Comparison of ENCODE assay signal across 15 cellular contexts in genomic region chr16:2841606-2842339, GRCh38. TPM values are rescaled to one million over a fixed set of nuclear protein-coding genes. Genes with fewer than 3 reads are reported as not detected.
DNase-seq lines count a peak whose midpoint lies in the region; ATAC-seq and TF ChIP-seq lines count a peak whose summit lies in the region.
"Had no signal": no experiment of that assay in that cellular context is flagged by ENCODE, and none has a peak within 500 bp of the region (broad histone marks: within the 10 kb centered on the region; RNA-seq: fewer than 3 reads in every experiment).

No MANE protein-coding gene starts in this region.

- no peaks in the 10 kb centered on the region for H3K9me3 Mint-ChIP-seq in T-helper 1 cell treated with Interleukin-12 subunit alpha and Interleukin-12 subunit beta and Interleukin-4 antibody, amounts not matched to agents 30 μg/mL and 1 μg/mL, for 36 hours
- no peaks in the 10 kb centered on the region for H3K9me3 Mint-ChIP-seq in T-cell
- no peaks in the 10 kb centered on the region for H3K9me3 Mint-ChIP-seq in stimulated activated effector memory CD8-positive, alpha-beta T cell treated with anti-CD3 and anti-CD28 coated beads, Interleukin-12 subunit alpha, Interleukin-12 subunit beta, amount 100 ng/mL, for 72 hours

- peaks cover 13% of the 10 kb centered on the region for H3K4me1 Mint-ChIP-seq in T-helper 1 cell treated with Interleukin-12 subunit alpha and Interleukin-12 subunit beta and Interleukin-4 antibody, amounts not matched to agents 30 μg/mL and 1 μg/mL, for 36 hours (ENCODE audit: low read depth)
- peaks cover 16 to 58% (median 49%) of the 10 kb centered on the region in 3 donors for H3K4me1 Mint-ChIP-seq in T-cell
- peaks cover 83% of the 10 kb centered on the region for H3K4me1 Mint-ChIP-seq in stimulated activated effector memory CD8-positive, alpha-beta T cell treated with anti-CD3 and anti-CD28 coated beads, Interleukin-12 subunit alpha, Interleukin-12 subunit beta, amount 100 ng/mL, for 72 hours

- no peak overlapping the region for H3K27ac ChIP-seq in esophagus muscularis mucosa (replicated peaks in 1 of 4)
- no peak overlapping the region for H3K27ac ChIP-seq in A673 (ENCODE audit: low read depth, low read length, poor library complexity, severe bottlenecking)
- H3K27ac ChIP-seq: 22Rv1 had no signal

- 92% methylated on average over 8 of the region's 18 CpGs for WGBS in esophagus muscularis mucosa

- TF ChIP-seq POLR2A in esophagus muscularis mucosa (IDR thresholded peaks at IDR 0.05; ENCODE audit: low read depth): no peak

- H3K36me3 ChIP-seq in esophagus muscularis mucosa: no peaks in the 10 kb centered on the region
- no peaks in the 10 kb centered on the region for H3K36me3 ChIP-seq in A673 (ENCODE audit: insufficient read depth, low read length, poor library complexity, severe bottlenecking)
- H3K36me3 ChIP-seq: adrenal gland had no signal

- no peak overlapping the region for H3K27ac Mint-ChIP-seq in T-helper 1 cell treated with Interleukin-12 subunit alpha and Interleukin-12 subunit beta and Interleukin-4 antibody, amounts not matched to agents 30 μg/mL and 1 μg/mL, for 36 hours
- H3K27ac Mint-ChIP-seq in T-cell: peak overlapping the region; percentile 92 to 95
- H3K27ac Mint-ChIP-seq in stimulated activated effector memory CD8-positive, alpha-beta T cell treated with anti-CD3 and anti-CD28 coated beads, Interleukin-12 subunit alpha, Interleukin-12 subunit beta, amount 100 ng/mL, for 72 hours: peak overlapping the region; percentile 93

- H3K27me3 Mint-ChIP-seq in T-helper 1 cell treated with Interleukin-12 subunit alpha and Interleukin-12 subunit beta and Interleukin-4 antibody, amounts not matched to agents 30 μg/mL and 1 μg/mL, for 36 hours (ENCODE audit: low read depth): peaks cover 4% of the 10 kb centered on the region
- peaks cover 0 to 3% of the 10 kb centered on the region in 2 donors for H3K27me3 Mint-ChIP-seq in T-cell

- H3K9me3 ChIP-seq in esophagus muscularis mucosa (no peaks in the 10 kb centered on the region), A673 (ENCODE audit: low read depth, low read length, poor library complexity, severe bottlenecking) (no peaks in the 10 kb centered on the region)
- H3K9me3 ChIP-seq: adrenal gland, mucosa of descending colon had no signal

- no peaks in the 10 kb centered on the region for H3K36me3 Mint-ChIP-seq in T-helper 1 cell treated with Interleukin-12 subunit alpha and Interleukin-12 subunit beta and Interleukin-4 antibody, amounts not matched to agents 30 μg/mL and 1 μg/mL, for 36 hours (ENCODE audit: low read depth)
- H3K36me3 Mint-ChIP-seq in T-cell: no peaks in the 10 kb centered on the region
- peaks cover 8% of the 10 kb centered on the region for H3K36me3 Mint-ChIP-seq in stimulated activated effector memory CD8-positive, alpha-beta T cell treated with anti-CD3 and anti-CD28 coated beads, Interleukin-12 subunit alpha, Interleukin-12 subunit beta, amount 100 ng/mL, for 72 hours

- ATAC-seq in T-cell (replicated peaks in 1 of 4) (peak in 1 of 4 experiments; percentile 15), GM21423 (IDR thresholded peaks at IDR 0.05; ENCODE audit: unreplicated experiment) (no peak)
- peak; percentile 42 for ATAC-seq in stimulated activated effector memory CD8-positive, alpha-beta T cell treated with anti-CD3 and anti-CD28 coated beads, Interleukin-12 subunit alpha, Interleukin-12 subunit beta, amount 100 ng/mL, for 72 hours

- H3K27me3 ChIP-seq in esophagus muscularis mucosa (peaks cover 0 to 63% (median 2%) of the 10 kb centered on the region in 4 donors), A673 (replicated peaks; ENCODE audit: insufficient read depth, low read depth, low read length, poor library complexity) (no peaks in the 10 kb centered on the region)

- BruUV-seq in A673 (replicated peaks; lab: Mats Ljungman, UMichigan): no TSS peak

- H3K4me3 Mint-ChIP-seq in T-helper 1 cell treated with Interleukin-12 subunit alpha and Interleukin-12 subunit beta and Interleukin-4 antibody, amounts not matched to agents 30 μg/mL and 1 μg/mL, for 36 hours: peak overlapping the region; percentile 17
- H3K4me3 Mint-ChIP-seq in T-cell: peak overlapping the region; percentile 21 to 66 (median 62)
- H3K4me3 Mint-ChIP-seq in stimulated activated effector memory CD8-positive, alpha-beta T cell treated with anti-CD3 and anti-CD28 coated beads, Interleukin-12 subunit alpha, Interleukin-12 subunit beta, amount 100 ng/mL, for 72 hours: peak overlapping the region; percentile 79

- no peak for TF ChIP-seq CTCF in esophagus muscularis mucosa (IDR thresholded peaks at IDR 0.05)
- TF ChIP-seq CTCF in A673 (conservative IDR thresholded peaks at IDR 0.05; ENCODE audit: low read depth, low read length): no peak

- TF ChIP-seq EP300 in esophagus muscularis mucosa (IDR thresholded peaks at IDR 0.05): no peak

- H3K4me3 ChIP-seq in esophagus muscularis mucosa (peak overlapping the region in 3 of 4 donors; percentile 15 to 36 (median 36)), A673 (ENCODE audit: low read depth, low read length, poor library complexity, severe bottlenecking) (no peak overlapping the region)
- H3K4me3 ChIP-seq: mucosa of descending colon had no signal

- CTCF ChIA-PET in T-cell (lab: Charles Lee): interaction anchor here in 1 of 2 donors (0.5 to 4.4 kb wide), 2 partner anchors 26 to 64 kb away, joined by 5 to 16 read pairs; no protein-coding TSS in a partner anchor
- CTCF ChIA-PET in A673 (lab: Charles Lee): no interaction called here

- POLR2A ChIA-PET in T-cell (lab: Charles Lee): no interaction called here
- POLR2A ChIA-PET in A673 (lab: Charles Lee; ENCODE audit: low non-redundant PET): no interaction called here

- H3K4me1 ChIP-seq in esophagus muscularis mucosa: peaks cover 11 to 14% (median 13%) of the 10 kb centered on the region in 4 donors
- no peaks in the 10 kb centered on the region for H3K4me1 ChIP-seq in A673 (ENCODE audit: insufficient read depth, low read length, poor library complexity, severe bottlenecking)

- intact Hi-C loops in esophagus muscularis mucosa (cut with DNase I) (no loop called here), A673 (cut with micrococcal nuclease; ENCODE audit: unreplicated experiment) (no loop called here)

- no peak for DNase-seq in T-helper 1 cell
- DNase-seq in T-cell: peak in 2 of 34 experiments; percentile 20 to 34
- no peak for DNase-seq in esophagus muscularis mucosa (ENCODE audit: extremely low spot score)
- peak in 1 of 2 donors; percentile 59 for DNase-seq in stimulated activated effector memory CD8-positive, alpha-beta T cell treated with anti-CD3 and anti-CD28 coated beads, Interleukin-12 subunit alpha, Interleukin-12 subunit beta, amount 100 ng/mL, for 72 hours (ENCODE audit: low spot score in 2 of 2)
- DNase-seq in A673 (ENCODE audit: low spot score): no peak
- DNase-seq in Ammon's horn (ENCODE audit: low spot score): no peak
- DNase-seq: EL, hippocampal formation, NCI-H1092, NCI-H524 had no signal

RNA-seq across cellular contexts. Expression of gene ZG16B, which starts 11.7 kb away (rescaled TPM):
- total RNA-seq in T-cell (under 1 TPM in 1 of 5 donors, not detected in 4; 0.43 TPM), esophagus muscularis mucosa (not detected), A673 (2021) (not detected in 2 replicates)

RNA-seq across cellular contexts. Expression of gene PRSS22, which starts 16.2 kb away (rescaled TPM):
- 1 to 10 TPM in 3 of 5 donors, under 1 TPM in 1, not detected in 1; 0.56 to 2.6 (median 1.4) TPM for total RNA-seq in T-cell
- not detected for total RNA-seq in esophagus muscularis mucosa
- not detected in 2 replicates for total RNA-seq in A673 (2021)

RNA-seq across cellular contexts. Expression of gene PRSS21, which starts 24.7 kb away (rescaled TPM):
- 1 to 10 TPM in 4 of 5 donors, under 1 TPM in 1; 0.90 to 8.3 (median 3.3) TPM for total RNA-seq in T-cell
- total RNA-seq in esophagus muscularis mucosa: not detected
- not detected in 2 replicates for total RNA-seq in A673 (2021)

RNA-seq across cellular contexts. Expression of gene FLYWCH2, which starts 41.2 kb away (rescaled TPM):
- total RNA-seq in T-cell: 10 to 100 TPM; 12.1 to 31.4 (median 25.6) TPM
- total RNA-seq in esophagus muscularis mucosa: 10 to 100 TPM; 41.9 to 47.2 (median 43.9) TPM
- 23.9 and 28.5 TPM in 2 replicates for total RNA-seq in A673 (2021)

RNA-seq across cellular contexts. Expression of gene PRSS41, which starts 43.5 kb away (rescaled TPM):
- total RNA-seq in T-cell (not detected), esophagus muscularis mucosa (not detected), A673 (2021) (not detected in 2 replicates)
- total RNA-seq: adrenal gland, mucosa of descending colon had no signal

Comparison
In these comparisons a context has a peak if more than half of its experiments do, and no peak if none do; other contexts are left out.
1. H3K4me3 Mint-ChIP-seq: peak in every context shown above with its lines; median percentile 79 in stimulated activated effector memory CD8-positive, alpha-beta T cell treated with anti-CD3 and anti-CD28 coated beads, Interleukin-12 subunit alpha, Interleukin-12 subunit beta, amount 100 ng/mL, for 72 hours; 62 in T-cell; 17 in T-helper 1 cell treated with Interleukin-12 subunit alpha and Interleukin-12 subunit beta and Interleukin-4 antibody, amounts not matched to agents 30 μg/mL and 1 μg/mL, for 36 hours.